Comparison of ENCODE assay signal across 17 cellular contexts in the genomic region with DNA sequence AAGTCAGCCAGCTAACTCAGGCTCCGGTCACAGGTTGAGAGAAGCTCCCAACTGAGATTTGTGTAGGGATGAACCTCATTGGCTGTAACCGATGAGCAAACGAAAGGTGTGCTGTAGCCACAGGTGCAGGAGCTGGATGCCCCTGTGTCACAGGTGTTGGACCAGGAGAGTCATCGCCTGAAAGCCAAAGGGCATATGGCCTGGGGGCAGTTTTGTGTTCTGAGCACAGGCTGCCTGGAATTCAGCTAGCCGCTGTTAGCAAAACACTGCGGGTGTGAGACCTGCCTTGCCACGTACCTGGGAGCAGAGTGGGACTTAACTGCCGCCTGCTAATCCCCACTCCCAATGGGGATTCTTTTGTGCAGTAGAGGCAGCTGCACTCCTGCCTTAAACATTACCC. TPM values are rescaled to one million over a fixed set of nuclear protein-coding genes. Genes with fewer than 3 reads are reported as not detected.
DNase-seq lines count a peak whose midpoint lies in the region; ATAC-seq and TF ChIP-seq lines count a peak whose summit lies in the region.
"Had no signal": no experiment of that assay in that cellular context is flagged by ENCODE, and none has a peak within 500 bp of the region (broad histone marks: within the 10 kb centered on the region; RNA-seq: fewer than 3 reads in every experiment).

No MANE protein-coding gene starts in this region.

- H3K27me3 ChIP-seq in IMR-90 (ENCODE audit: control insufficient read depth, insufficient read depth, low read length) (no peaks in the 10 kb centered on the region), fibroblast of lung (ENCODE audit: control insufficient read depth, insufficient read depth, low read length) (no peaks in the 10 kb centered on the region)

- H2BK120ac ChIP-seq in IMR-90 (ENCODE audit: low read depth, low read length), result no peak overlapping the region

- 95% methylated on average over 3 of the region's 8 CpGs; no CpG with 5 or more reads in 1 of the 2 experiments for WGBS in IMR-90 (ENCODE audit: extremely low coverage in 2 of 2, insufficient read length in 1 of 2), 2 experiments

- H3K9me3 Mint-ChIP-seq in progenitor cell of endocrine pancreas (ENCODE audit: low read depth), result peaks cover 25% of the 10 kb centered on the region

- H3K18ac ChIP-seq in IMR-90 (ENCODE audit: low read depth, low read length), result no peak overlapping the region

- H2AFZ ChIP-seq in IMR-90 (replicated peaks; ENCODE audit: low read length, poor library complexity) (peak overlapping the region; percentile 23), fibroblast of lung (ENCODE audit: low read length) (no peak overlapping the region)
- H2AFZ ChIP-seq: GM23338 had no signal

- no peak overlapping the region for H4K8ac ChIP-seq in IMR-90 (ENCODE audit: low read depth in 2 of 2, low read length in 2 of 2)

- no peak overlapping the region for H2AK5ac ChIP-seq in IMR-90 (ENCODE audit: low read depth, low read length)

- TF ChIP-seq RAD21 in IMR-90 (IDR thresholded peaks at IDR 0.05; ENCODE audit: low read length), result no peak

- H2BK15ac ChIP-seq in IMR-90 (ENCODE audit: low read depth, low read length), result peak overlapping the region; percentile 63; the same call in 1 of the 3 replicates

- no peak overlapping the region for H3K23ac ChIP-seq in IMR-90 (ENCODE audit: low read depth, low read length)

- H4K20me1 ChIP-seq in IMR-90 (ENCODE audit: insufficient read depth, low read length), result peaks cover 23% of the 10 kb centered on the region
- H4K20me1 ChIP-seq in fibroblast of lung (ENCODE audit: control insufficient read depth, extremely low read depth, insufficient read depth, low read length), result no peaks in the 10 kb centered on the region

- H3K27ac ChIP-seq in IMR-90 (ENCODE audit: insufficient read depth, low read length), result peak overlapping the region; percentile 26; the same call in 1 of the 2 replicates
- peak overlapping the region; percentile 29 for H3K27ac ChIP-seq in fibroblast of lung (ENCODE audit: insufficient read depth, low read length)

- POLR2A ChIA-PET in IMR-90 (lab: Charles Lee; ENCODE audit: unreplicated experiment), result no interaction called here

- H3K9ac ChIP-seq in IMR-90 (ENCODE audit: low read depth, low read length), result no peak overlapping the region
- H3K9ac ChIP-seq in fibroblast of lung (ENCODE audit: insufficient read depth, low read length), result no peak overlapping the region

- no peak for TF ChIP-seq POLR2A in IMR-90 (IDR thresholded peaks at IDR 0.05; ENCODE audit: low read depth, low read length)

- TF ChIP-seq CTCF in IMR-90 (conservative IDR thresholded peaks at IDR 0.05; ENCODE audit: low read depth, low read length) (no peak), fibroblast of lung (conservative IDR thresholded peaks at IDR 0.05 in 1 of 2, IDR thresholded peaks at IDR 0.05 in 1 of 2; ENCODE audit: low read depth in 1 of 2, low read length in 2 of 2) (no peak), progenitor cell of endocrine pancreas (IDR thresholded peaks at IDR 0.05; ENCODE audit: unreplicated experiment) (no peak)

- no peak overlapping the region for H3K56ac ChIP-seq in IMR-90 (ENCODE audit: extremely low read depth, insufficient read depth, low read length)

- H3K4ac ChIP-seq in IMR-90 (ENCODE audit: low read depth, low read length), result peak overlapping the region; percentile 14; the same call in 1 of the 2 replicates

- intact Hi-C loops in left ventricle myocardium superior (cut with micrococcal nuclease), result no loop called here
- intact Hi-C loops in cardiac septum (cut with DNase I), result no loop called here
- intact Hi-C loops in IMR-90 (cut with micrococcal nuclease), result no loop called here

- H3K4me3 Mint-ChIP-seq in progenitor cell of endocrine pancreas (ENCODE audit: low read depth), result no peak overlapping the region
- H3K4me3 Mint-ChIP-seq: B cell; CD4-positive, alpha-beta T cell; GM23338 had no signal

- H3K36me3 Mint-ChIP-seq in progenitor cell of endocrine pancreas (ENCODE audit: insufficient read depth), result peaks cover 27% of the 10 kb centered on the region

- H3K4me2 ChIP-seq in IMR-90 (ENCODE audit: low read depth, low read length), result no peak overlapping the region
- H3K4me2 ChIP-seq in fibroblast of lung (ENCODE audit: extremely low read depth, insufficient read depth, low read length), result no peak overlapping the region
- H3K4me2 ChIP-seq: GM23338 had no signal

- CTCF ChIA-PET in IMR-90 (lab: Yijun Ruan, JAX), result no interaction called here

- dilution Hi-C loops in IMR-90 (cut with HindIII; ENCODE audit: low sequenced_read_pairs, unreplicated experiment), result no loop called here

- no peak overlapping the region; the same call in 1 of the 2 replicates for H4K91ac ChIP-seq in IMR-90 (ENCODE audit: insufficient read depth, low read depth, low read length)

- no peak overlapping the region for H2AK9ac ChIP-seq in IMR-90 (replicated peaks; ENCODE audit: low read depth, low read length, poor library complexity)

- H3K4me1 ChIP-seq in IMR-90 (ENCODE audit: control insufficient read depth, insufficient read depth, low read length) (peaks cover 5% of the 10 kb centered on the region; the same call in 1 of the 2 replicates), fibroblast of lung (ENCODE audit: control insufficient read depth, extremely low read depth, insufficient read depth, low read length) (peaks cover 6% of the 10 kb centered on the region)

- no peak overlapping the region for H4K5ac ChIP-seq in IMR-90 (ENCODE audit: low read depth, low read length)

- peak overlapping the region; percentile 68 for H2BK5ac ChIP-seq in IMR-90 (ENCODE audit: low read depth, low read length, poor library complexity, severe bottlenecking)

- peaks cover 20% of the 10 kb centered on the region for H3K9me1 ChIP-seq in IMR-90 (ENCODE audit: insufficient read depth, low read length)

- H3K14ac ChIP-seq in IMR-90 (replicated peaks; ENCODE audit: low read depth, low read length), result no peak overlapping the region

- H3K27me3 Mint-ChIP-seq in progenitor cell of endocrine pancreas, result no peaks in the 10 kb centered on the region
- H3K27me3 Mint-ChIP-seq: B cell; CD4-positive, alpha-beta T cell had no signal

- H3K79me2 ChIP-seq in fibroblast of lung (ENCODE audit: control insufficient read depth, insufficient read depth, low read length), result peaks cover 37% of the 10 kb centered on the region

- peak; percentile 23 for DNase-seq in left ventricle myocardium superior
- no peak for DNase-seq in cardiac septum (ENCODE audit: low spot score)
- no peak for DNase-seq in IMR-90
- no peak for DNase-seq in fibroblast of lung (ENCODE audit: low read depth in 2 of 2)
- no peak for DNase-seq in progenitor cell of endocrine pancreas (ENCODE audit: low spot score, unreplicated experiment)
- no peak for DNase-seq in stimulated activated CD4-positive, alpha-beta T cell treated with anti-CD3 and anti-CD28 coated beads, Interleukin-4, amount 100 ng/mL, for 1 hour
- DNase-seq in activated effector memory CD4-positive, alpha-beta T cell treated with anti-CD3 and anti-CD28 coated beads, Interleukin-2, amount 50 U/mL, for 16 hours, result no peak
- DNase-seq: ACHN; C1 segment of cervical spinal cord; Calu3; CD4-positive, alpha-beta T cell; DMS 273 treated with DMSO at 0.1 percent for 48 hours; H7 had no signal

- no peaks in the 10 kb centered on the region for H3K4me1 Mint-ChIP-seq in progenitor cell of endocrine pancreas (ENCODE audit: low read depth)
- H3K4me1 Mint-ChIP-seq: GM23338 had no signal

- in situ Hi-C loops in IMR-90 (cut with MboI; ENCODE audit: low sequenced_read_pairs), result no loop called here

- BruUV-seq in IMR-90 (replicated peaks; lab: Mats Ljungman, UMichigan), result no TSS peak

- H3K79me1 ChIP-seq in IMR-90 (ENCODE audit: low read depth in 1 of 2, low read length in 2 of 2), result peaks cover 36 to 52% of the 10 kb centered on the region in 2 experiments

- H3K9me3 ChIP-seq in IMR-90 (ENCODE audit: control insufficient read depth, insufficient read depth, low read length), result peaks cover 7% of the 10 kb centered on the region; the same call in 1 of the 2 replicates
- H3K9me3 ChIP-seq in fibroblast of lung (ENCODE audit: control insufficient read depth, insufficient read depth, low read depth, low read length), result no peaks in the 10 kb centered on the region

- no peak overlapping the region for H3K4me3 ChIP-seq in IMR-90 (ENCODE audit: insufficient read depth, low read depth, low read length)
- H3K4me3 ChIP-seq in fibroblast of lung (replicated peaks in 1 of 4; ENCODE audit: control extremely low read depth in 1 of 4, insufficient read depth in 1 of 4, low read depth in 3 of 4, low read length in 4 of 4), result no peak overlapping the region
- H3K4me3 ChIP-seq: GM12878, GM23338 had no signal

- ATAC-seq in left ventricle myocardium superior, result no peak
- no peak for ATAC-seq in IMR-90 (ENCODE audit: low read depth)
- no peak for ATAC-seq in GM19452 (IDR thresholded peaks at IDR 0.05; ENCODE audit: unreplicated experiment)
- ATAC-seq: GM12878, GM23338 had no signal

- H3K36me3 ChIP-seq in IMR-90 (ENCODE audit: control insufficient read depth, insufficient read depth, low read length), result peaks cover 10% of the 10 kb centered on the region
- H3K36me3 ChIP-seq in fibroblast of lung (ENCODE audit: control insufficient read depth, insufficient read depth, low read length), result peaks cover 4% of the 10 kb centered on the region

- peak overlapping the region; percentile 56 for H3K27ac Mint-ChIP-seq in progenitor cell of endocrine pancreas
- H3K27ac Mint-ChIP-seq: B cell; CD4-positive, alpha-beta T cell had no signal

- H2BK20ac ChIP-seq in IMR-90 (ENCODE audit: low read depth, low read length), result no peak overlapping the region

TF ChIP-seq in IMR-90, 13 proteins besides CTCF, POLR2A, EP300 and RAD21 (continues in another document):
- TF ChIP-seq RFX5 (IDR thresholded peaks at IDR 0.05; ENCODE audit: low read depth, low read length) (no peak), SMC3 (IDR thresholded peaks at IDR 0.05; ENCODE audit: low read depth, low read length) (no peak), MAZ (IDR thresholded peaks at IDR 0.05; ENCODE audit: borderline replicate concordance, low read depth, low read length) (no peak), RCOR1 (IDR thresholded peaks at IDR 0.05; ENCODE audit: insufficient replicate concordance, low read length) (no peak)

RNA-seq across cellular contexts. Expression of a gene that starts 55.3 kb away (rescaled TPM):
- total RNA-seq in left ventricle myocardium superior (215 TPM), cardiac septum (318 TPM), IMR-90 (2012; rRNA removed) (297 and 467 TPM in 2 replicates), fibroblast of lung (72.9 and 90.5 TPM in 2 replicates), progenitor cell of endocrine pancreas (23.4 and 25.9 TPM in 2 replicates)
- polyA plus RNA-seq in IMR-90 (2012; rRNA removed) (82.8 and 89.0 TPM in 2 replicates), fibroblast of lung (98.2 and 207 TPM in 2 replicates)
- 23.2 and 34.7 TPM in 2 replicates for polyA plus RNA-seq in IMR-90 (2012; cell fraction: cytosol; rRNA removed)
- 11.9 and 86.4 TPM in 2 replicates for polyA plus RNA-seq in IMR-90 (2012; cell fraction: nucleus; rRNA removed; ENCODE audit: low replicate concordance)
- polyA plus RNA-seq in fibroblast of lung (2012), result 38.4 and 71.4 TPM in 2 replicates
- polyA minus RNA-seq in fibroblast of lung (ENCODE audit: low replicate concordance), result 4.6 and 15.7 TPM in 2 replicates
